ENCODE assay signal across 27 cellular contexts in genomic region chr9:130288393-130288792, GRCh38. TPM values are rescaled to one million over a fixed set of nuclear protein-coding genes. Genes with fewer than 3 reads are reported as not detected.
DNase-seq lines count a peak whose midpoint lies in the region; ATAC-seq and TF ChIP-seq lines count a peak whose summit lies in the region.
"Had no signal": no experiment of that assay in that cellular context is flagged by ENCODE, and none has a peak within 500 bp of the region (broad histone marks: within the 10 kb centered on the region; RNA-seq: fewer than 3 reads in every experiment).

No MANE protein-coding gene starts in this region.

- no peak for DNase-seq in Right ventricle myocardium inferior (ENCODE audit: missing footprints)
- DNase-seq in right cardiac atrium: no peak
- peak; percentile 42 for DNase-seq in NCI-H1105 treated with DMSO at 0.1 percent for 48 hours (lab: John Stamatoyannopoulos, UW)
- DNase-seq in upper lobe of right lung: peak; percentile 46
- DNase-seq in iPS-NIHi7 (ENCODE audit: extremely low spot score): no peak
- DNase-seq in activated CD4-positive, alpha-beta T cell treated with anti-CD3 and anti-CD28 coated beads, Interleukin-2, amount 50 U/mL, for 1 hour: no peak
- DNase-seq: activated CD4-positive, alpha-beta T cell treated with anti-CD3 and anti-CD28 coated beads for 4 hours; activated naive CD4-positive, alpha-beta T cell treated with anti-CD3 and anti-CD28 coated beads, Interleukin-2, amount 10 ng/mL, durations not matched to agents 7 days and 5 days; activated T-cell treated with anti-CD3 and anti-CD28 coated beads, Interleukin-2, amount 50 U/mL, for 72 hours; amygdala; Caco-2; EL; hypothalamus; Karpas-422; kidney glomerular epithelial cell; NCI-H2081 treated with DMSO at 0.1 percent for 48 hours; small intestine; stimulated activated CD4-positive, alpha-beta T cell treated with anti-CD3 and anti-CD28 coated beads, Interleukin-2, amount 100 ng/mL, for 24 hours; T-helper 2 cell had no signal

- H3K27ac ChIP-seq in right cardiac atrium (ENCODE audit: low read length) (no peak overlapping the region), iPS-18a (ENCODE audit: low read length) (no peak overlapping the region), upper lobe of right lung (no peak overlapping the region)
- H3K27ac ChIP-seq: BLaER1 treated with 17β-estradiol and CSF1 and Interleukin-3, amounts not matched to agents 10 nM and 100 nM; coronary artery; prostate gland; RWPE1 had no signal

- H3K27me3 ChIP-seq in right cardiac atrium (ENCODE audit: control insufficient read depth, insufficient read depth): no peaks in the 10 kb centered on the region
- no peaks in the 10 kb centered on the region for H3K27me3 ChIP-seq in iPS-18a (ENCODE audit: control insufficient read depth, insufficient read depth, low read length)
- peaks cover 6% of the 10 kb centered on the region for H3K27me3 ChIP-seq in upper lobe of right lung
- H3K27me3 ChIP-seq: BLaER1 treated with 17β-estradiol and CSF1 and Interleukin-3, amounts not matched to agents 10 nM and 100 nM; esophagus muscularis mucosa had no signal

- H3K9ac ChIP-seq in iPS-18a (ENCODE audit: low read length): no peak overlapping the region
- H3K9ac ChIP-seq: BLaER1 treated with 17β-estradiol and CSF1 and Interleukin-3, amounts not matched to agents 10 nM and 100 nM had no signal

- H3K4me3 ChIP-seq in right cardiac atrium (ENCODE audit: low read length) (no peak overlapping the region), iPS-18a (ENCODE audit: low read length) (peak overlapping the region; percentile 13), upper lobe of right lung (no peak overlapping the region)
- H3K4me3 ChIP-seq: BLaER1 treated with 17β-estradiol and CSF1 and Interleukin-3, amounts not matched to agents 10 nM and 100 nM; coronary artery; esophagus muscularis mucosa; HAP-1; prostate gland had no signal

- no peak for TF ChIP-seq CTCF in upper lobe of right lung (IDR thresholded peaks at IDR 0.05)

- H3K4me1 ChIP-seq in right cardiac atrium (ENCODE audit: control insufficient read depth, insufficient read depth, low read length): peaks cover 9% of the 10 kb centered on the region
- H3K4me1 ChIP-seq in iPS-18a (ENCODE audit: control insufficient read depth, low read depth, low read length): peaks cover 13% of the 10 kb centered on the region
- peaks cover 14% of the 10 kb centered on the region for H3K4me1 ChIP-seq in upper lobe of right lung
- H3K4me1 ChIP-seq: BLaER1 treated with 17β-estradiol and CSF1 and Interleukin-3, amounts not matched to agents 10 nM and 100 nM; Caco-2; HAP-1; prostate gland had no signal

- H3K9me3 ChIP-seq in right cardiac atrium (ENCODE audit: control insufficient read depth, low read length) (no peaks in the 10 kb centered on the region), iPS-18a (ENCODE audit: control insufficient read depth, low read depth, low read length) (no peaks in the 10 kb centered on the region), upper lobe of right lung (no peaks in the 10 kb centered on the region)
- H3K9me3 ChIP-seq: BLaER1 treated with 17β-estradiol and CSF1 and Interleukin-3, amounts not matched to agents 10 nM and 100 nM; Caco-2; esophagus muscularis mucosa; HAP-1; prostate gland had no signal

- ATAC-seq in Right ventricle myocardium inferior (peak; percentile 18), right cardiac atrium (no peak), upper lobe of right lung (no peak)
- ATAC-seq: activated T-cell treated with anti-CD3 and anti-CD28 coated beads, Interleukin-2, amount 50 U/mL, for 72 hours; SK-N-SH treated with all-trans-retinoic acid at 6 μM for 48 hours had no signal

- intact Hi-C loops in Right ventricle myocardium inferior (cut with DNase I): no loop called here
- intact Hi-C loops in right cardiac atrium (cut with DNase I): no loop called here
- intact Hi-C loops in upper lobe of right lung (cut with DNase I): no loop called here

- 63% methylated on average over 6 of the region's 6 CpGs for WGBS in right cardiac atrium

- no peaks in the 10 kb centered on the region for H3K36me3 ChIP-seq in iPS-18a (ENCODE audit: control insufficient read depth, low read depth, low read length)
- no peaks in the 10 kb centered on the region for H3K36me3 ChIP-seq in upper lobe of right lung
- H3K36me3 ChIP-seq: BLaER1 treated with 17β-estradiol and CSF1 and Interleukin-3, amounts not matched to agents 10 nM and 100 nM; HAP-1; prostate gland had no signal

RNA-seq across cellular contexts. Expression of gene HMCN2, which starts 22.8 kb away (rescaled TPM):
- total RNA-seq in Right ventricle myocardium inferior (5.7 TPM), right cardiac atrium (1 to 10 TPM; 2.3 to 5.1 (median 3.9) TPM), upper lobe of right lung (7.8 TPM)
- 6.1 TPM for polyA plus RNA-seq in right cardiac atrium

Comparison
In these comparisons a context has a peak if more than half of its experiments do, and no peak if none do; other contexts are left out.
1. DNase-seq: peak in NCI-H1105 treated with DMSO at 0.1 percent for 48 hours (single experiment) and upper lobe of right lung (single experiment); none in Right ventricle myocardium inferior (single experiment), right cardiac atrium (0 of 3), iPS-NIHi7 (single experiment) and activated CD4-positive, alpha-beta T cell treated with anti-CD3 and anti-CD28 coated beads, Interleukin-2, amount 50 U/mL, for 1 hour (single experiment).